18 cellular contexts compared by ENCODE assay signal in genomic region chr11:27315816-27316215, GRCh38. TPM values are rescaled to one million over a fixed set of nuclear protein-coding genes. Genes with fewer than 3 reads are reported as not detected.
DNase-seq lines count a peak whose midpoint lies in the region; FAIRE-seq and TF ChIP-seq lines count a peak whose summit lies in the region.
"Had no signal": no experiment of that assay in that cellular context is flagged by ENCODE, and none has a peak within 500 bp of the region (broad histone marks: within the 10 kb centered on the region; RNA-seq: fewer than 3 reads in every experiment).

No MANE protein-coding gene starts in this region.

- H3K9me3 ChIP-seq in astrocyte (ENCODE audit: insufficient read depth, low read depth, low read length), result no peaks in the 10 kb centered on the region
- H3K9me3 ChIP-seq in fibroblast of lung (ENCODE audit: control insufficient read depth, insufficient read depth, low read depth, low read length), result no peaks in the 10 kb centered on the region
- H3K9me3 ChIP-seq in breast epithelium, result no peaks in the 10 kb centered on the region
- H3K9me3 ChIP-seq: BE2C, Caco-2 had no signal

- no peaks in the 10 kb centered on the region for H3K79me2 ChIP-seq in astrocyte (ENCODE audit: insufficient read depth, low read length)
- no peaks in the 10 kb centered on the region for H3K79me2 ChIP-seq in fibroblast of lung (ENCODE audit: control insufficient read depth, insufficient read depth, low read length)

- H3K4me2 ChIP-seq in astrocyte (ENCODE audit: low read length) (no peak overlapping the region), fibroblast of lung (ENCODE audit: extremely low read depth, insufficient read depth, low read length) (no peak overlapping the region)

- H3K27ac ChIP-seq in astrocyte (ENCODE audit: low read depth, low read length), result no peak overlapping the region
- H3K27ac ChIP-seq in fibroblast of lung (ENCODE audit: insufficient read depth, low read length), result no peak overlapping the region
- H3K27ac ChIP-seq in breast epithelium, result no peak overlapping the region

- H3K36me3 ChIP-seq in astrocyte (ENCODE audit: insufficient read depth, low read length) (no peaks in the 10 kb centered on the region), fibroblast of lung (ENCODE audit: control insufficient read depth, insufficient read depth, low read length) (no peaks in the 10 kb centered on the region), breast epithelium (no peaks in the 10 kb centered on the region)
- H3K36me3 ChIP-seq: BE2C had no signal

- H3K9me3 Mint-ChIP-seq in astrocyte (ENCODE audit: unreplicated experiment), result peaks cover 4% of the 10 kb centered on the region
- H3K9me3 Mint-ChIP-seq: HFFc6 had no signal

- H3K4me1 Mint-ChIP-seq in astrocyte (ENCODE audit: low read depth, unreplicated experiment), result peaks cover 26% of the 10 kb centered on the region
- H3K4me1 Mint-ChIP-seq: CD4-positive, CD25-positive, alpha-beta regulatory T cell had no signal

- H3K27me3 Mint-ChIP-seq in astrocyte (ENCODE audit: low read depth, unreplicated experiment), result no peaks in the 10 kb centered on the region

- H3K36me3 Mint-ChIP-seq in astrocyte (ENCODE audit: low read depth, unreplicated experiment), result no peaks in the 10 kb centered on the region
- H3K36me3 Mint-ChIP-seq: CD4-positive, CD25-positive, alpha-beta regulatory T cell had no signal

- H3K9ac ChIP-seq in astrocyte (ENCODE audit: low read length) (no peak overlapping the region), fibroblast of lung (ENCODE audit: insufficient read depth, low read length) (no peak overlapping the region)

- no peak for TF ChIP-seq POLR2A in breast epithelium (IDR thresholded peaks at IDR 0.05)

- H3K4me3 ChIP-seq in astrocyte (ENCODE audit: insufficient read depth, low read depth, low read length), result no peak overlapping the region
- no peak overlapping the region for H3K4me3 ChIP-seq in fibroblast of lung (replicated peaks in 1 of 4; ENCODE audit: control extremely low read depth in 1 of 4, insufficient read depth in 1 of 4, low read depth in 3 of 4, low read length in 4 of 4)
- no peak overlapping the region for H3K4me3 ChIP-seq in breast epithelium

- no peak for FAIRE-seq in astrocyte (lab: Jason Lieb, UNC)
- FAIRE-seq: D721Med, HTR-8/SVneo had no signal

- H3K4me3 Mint-ChIP-seq in astrocyte (ENCODE audit: unreplicated experiment), result no peak overlapping the region
- H3K4me3 Mint-ChIP-seq: CD4-positive, CD25-positive, alpha-beta regulatory T cell; HFFc6 had no signal

- intact Hi-C loops in breast epithelium (cut with DNase I; ENCODE audit: low total_unique reads), result no loop called here

- H3K4me1 ChIP-seq in astrocyte (ENCODE audit: insufficient read depth, low read length) (peaks cover 21% of the 10 kb centered on the region), fibroblast of lung (ENCODE audit: control insufficient read depth, extremely low read depth, insufficient read depth, low read length) (no peaks in the 10 kb centered on the region), breast epithelium (no peaks in the 10 kb centered on the region)
- H3K4me1 ChIP-seq: BE2C had no signal

- DNase-seq in EH (ENCODE audit: low read depth) (peak; percentile 31), astrocyte (ENCODE audit: low read depth) (peak; percentile 43), fibroblast of lung (ENCODE audit: low read depth in 2 of 2) (peak; percentile 16 to 56), breast epithelium (ENCODE audit: low spot score in 2 of 2) (no peak), RKO (ENCODE audit: low spot score) (no peak)
- DNase-seq in activated T-cell treated with anti-CD3 and anti-CD28 coated beads, Interleukin-2, amount 50 U/mL, for 1 hour, result no peak
- DNase-seq: ACHN; BE2C; C1 segment of cervical spinal cord; Caco-2; CD4-positive, CD25-positive, alpha-beta regulatory T cell; GDM1; GOT3; H7; HFFc6; IMR-90 had no signal

- TF ChIP-seq CTCF in astrocyte (IDR thresholded peaks at IDR 0.05; ENCODE audit: insufficient read depth, low read depth, low read length) (no peak), fibroblast of lung (conservative IDR thresholded peaks at IDR 0.05 in 1 of 2, IDR thresholded peaks at IDR 0.05 in 1 of 2; ENCODE audit: low read depth in 1 of 2, low read length in 2 of 2) (no peak), breast epithelium (IDR thresholded peaks at IDR 0.05) (no peak)

- H2AFZ ChIP-seq in astrocyte (ENCODE audit: low read depth, low read length) (no peak overlapping the region), fibroblast of lung (ENCODE audit: low read length) (no peak overlapping the region)

- H3K27me3 ChIP-seq in astrocyte (ENCODE audit: insufficient read depth, low read length) (no peaks in the 10 kb centered on the region), fibroblast of lung (ENCODE audit: control insufficient read depth, insufficient read depth, low read length) (no peaks in the 10 kb centered on the region), breast epithelium (no peaks in the 10 kb centered on the region)
- H3K27me3 ChIP-seq: BE2C had no signal

- H4K20me1 ChIP-seq in astrocyte (ENCODE audit: insufficient read depth, low read length) (no peaks in the 10 kb centered on the region), fibroblast of lung (ENCODE audit: control insufficient read depth, extremely low read depth, insufficient read depth, low read length) (no peaks in the 10 kb centered on the region)

- no peak overlapping the region for H3K27ac Mint-ChIP-seq in astrocyte (ENCODE audit: unreplicated experiment)
- H3K27ac Mint-ChIP-seq: CD4-positive, CD25-positive, alpha-beta regulatory T cell; HFFc6 had no signal

RNA-seq across cellular contexts. Expression of gene CCDC34, which starts 47.2 kb away (rescaled TPM):
- total RNA-seq in astrocyte (11.7 and 12.8 TPM in 2 replicates), fibroblast of lung (3.3 and 4.6 TPM in 2 replicates), breast epithelium (1 to 10 TPM; 2.2 to 9.7 (median 4.9) TPM)
- polyA plus RNA-seq in fibroblast of lung, result 3.8 and 6.9 TPM in 2 replicates
- 6.3 and 10.3 TPM in 2 replicates for polyA plus RNA-seq in fibroblast of lung (2012)
- 0.44 and 0.71 TPM in 2 replicates for polyA minus RNA-seq in fibroblast of lung (ENCODE audit: low replicate concordance)

Comparison
In these comparisons a context has a peak if more than half of its experiments do, and no peak if none do; other contexts are left out.
1. DNase-seq: peak in EH (single experiment), astrocyte (single experiment) and fibroblast of lung (2 of 2); none in breast epithelium (0 of 2), activated T-cell treated with anti-CD3 and anti-CD28 coated beads, Interleukin-2, amount 50 U/mL, for 1 hour (single experiment) and RKO (single experiment).